12 cellular contexts compared by ENCODE assay signal in genomic region chr6:158571826-158572652, GRCh38. TPM values are rescaled to one million over a fixed set of nuclear protein-coding genes. Genes with fewer than 3 reads are reported as not detected.
A peak's percentile ranks its signal among the peaks of the same experiment; 100 is the strongest.
DNase-seq lines count a peak whose midpoint lies in the region; ATAC-seq, FAIRE-seq and TF ChIP-seq lines count a peak whose summit lies in the region.
"Had no signal": no experiment of that assay in that cellular context is flagged by ENCODE, and none has a peak within 500 bp of the region (broad histone marks: within the 10 kb centered on the region; RNA-seq: fewer than 3 reads in every experiment).

No MANE protein-coding gene starts in this region.

- ATAC-seq in stimulated activated effector memory CD8-positive, alpha-beta T cell treated with anti-CD3 and anti-CD28 coated beads, Interleukin-12 subunit alpha, Interleukin-12 subunit beta, amount 100 ng/mL, for 72 hours = peak; percentile 88
- no peak for ATAC-seq in GM21576 (IDR thresholded peaks at IDR 0.05; ENCODE audit: unreplicated experiment)
- ATAC-seq in HG02678 (IDR thresholded peaks at IDR 0.05; ENCODE audit: unreplicated experiment) = no peak

- CTCF ChIA-PET in activated CD4-positive, alpha-beta T cell treated with anti-CD3 and anti-CD28 coated beads, Interleukin-2, amount 10 ng/mL, durations not matched to agents 7 days and 5 days (lab: Charles Lee) = interaction anchor here (0.5 kb wide), 1 partner anchor 1146 kb away, joined by 3 read pairs; no protein-coding TSS in a partner anchor

- H3K4me1 ChIP-seq in astrocyte (ENCODE audit: insufficient read depth, low read length) = peaks cover 4% of the 10 kb centered on the region
- peaks cover 2 to 3% of the 10 kb centered on the region in 2 donors for H3K4me1 ChIP-seq in kidney (ENCODE audit: control insufficient read depth in 1 of 2, insufficient read depth in 1 of 2, low read depth in 1 of 2, low read length in 2 of 2)

- H3K36me3 Mint-ChIP-seq in activated CD4-positive, alpha-beta T cell treated with anti-CD3 and anti-CD28 coated beads, Interleukin-2, amount 10 ng/mL, durations not matched to agents 7 days and 5 days (ENCODE audit: low read depth) = peaks cover 47% of the 10 kb centered on the region
- peaks cover 15% of the 10 kb centered on the region for H3K36me3 Mint-ChIP-seq in astrocyte (ENCODE audit: low read depth, unreplicated experiment)
- peaks cover 41% of the 10 kb centered on the region for H3K36me3 Mint-ChIP-seq in stimulated activated effector memory CD8-positive, alpha-beta T cell treated with anti-CD3 and anti-CD28 coated beads, Interleukin-12 subunit alpha, Interleukin-12 subunit beta, amount 100 ng/mL, for 72 hours

- H3K79me2 ChIP-seq in astrocyte (ENCODE audit: insufficient read depth, low read length) = peaks cover 72% of the 10 kb centered on the region

- intact Hi-C loops in kidney (cut with DNase I) = no loop called here

- H3K4me1 Mint-ChIP-seq in activated CD4-positive, alpha-beta T cell treated with anti-CD3 and anti-CD28 coated beads, Interleukin-2, amount 10 ng/mL, durations not matched to agents 7 days and 5 days = peaks cover 67% of the 10 kb centered on the region
- peaks cover 11% of the 10 kb centered on the region for H3K4me1 Mint-ChIP-seq in astrocyte (ENCODE audit: low read depth, unreplicated experiment)
- H3K4me1 Mint-ChIP-seq in stimulated activated effector memory CD8-positive, alpha-beta T cell treated with anti-CD3 and anti-CD28 coated beads, Interleukin-12 subunit alpha, Interleukin-12 subunit beta, amount 100 ng/mL, for 72 hours = peaks cover 81% of the 10 kb centered on the region
- H3K4me1 Mint-ChIP-seq: mesothelial cell of epicardium had no signal

- H3K27me3 Mint-ChIP-seq in activated CD4-positive, alpha-beta T cell treated with anti-CD3 and anti-CD28 coated beads, Interleukin-2, amount 10 ng/mL, durations not matched to agents 7 days and 5 days = no peaks in the 10 kb centered on the region
- H3K27me3 Mint-ChIP-seq in astrocyte (ENCODE audit: low read depth, unreplicated experiment) = no peaks in the 10 kb centered on the region

- TF ChIP-seq POLR2A in GM12892 (IDR thresholded peaks at IDR 0.05; ENCODE audit: low read depth, low read length) = no peak

- no peak overlapping the region for H3K4me3 Mint-ChIP-seq in activated CD4-positive, alpha-beta T cell treated with anti-CD3 and anti-CD28 coated beads, Interleukin-2, amount 10 ng/mL, durations not matched to agents 7 days and 5 days
- no peak overlapping the region for H3K4me3 Mint-ChIP-seq in astrocyte (ENCODE audit: unreplicated experiment)
- peak overlapping the region; percentile 70 for H3K4me3 Mint-ChIP-seq in stimulated activated effector memory CD8-positive, alpha-beta T cell treated with anti-CD3 and anti-CD28 coated beads, Interleukin-12 subunit alpha, Interleukin-12 subunit beta, amount 100 ng/mL, for 72 hours
- H3K4me3 Mint-ChIP-seq: mesothelial cell of epicardium had no signal

- H2AFZ ChIP-seq in astrocyte (ENCODE audit: low read depth, low read length) = no peak overlapping the region

- H3K9ac ChIP-seq in astrocyte (ENCODE audit: low read length) = no peak overlapping the region
- no peak overlapping the region for H3K9ac ChIP-seq in kidney (ENCODE audit: low read length in 2 of 2)

- H3K4me3 ChIP-seq in astrocyte (ENCODE audit: insufficient read depth, low read depth, low read length) (no peak overlapping the region), kidney (ENCODE audit: low read length in 2 of 2) (no peak overlapping the region)

- FAIRE-seq in astrocyte (lab: Jason Lieb, UNC) = no peak
- FAIRE-seq in kidney (lab: Jason Lieb, UNC) = no peak
- no peak for FAIRE-seq in GM12892 (lab: Jason Lieb, UNC)

- no peak for DNase-seq in activated CD4-positive, alpha-beta T cell treated with anti-CD3 and anti-CD28 coated beads, Interleukin-2, amount 10 ng/mL, durations not matched to agents 7 days and 5 days
- DNase-seq in activated CD4-positive, alpha-beta T cell treated with anti-CD3 and anti-CD28 coated beads for 4 hours = no peak
- DNase-seq in astrocyte (ENCODE audit: low read depth) (no peak), kidney (peak; percentile 81), GM12892 (ENCODE audit: insufficient read length) (no peak)
- DNase-seq in stimulated activated effector memory CD8-positive, alpha-beta T cell treated with anti-CD3 and anti-CD28 coated beads, Interleukin-12 subunit alpha, Interleukin-12 subunit beta, amount 100 ng/mL, for 72 hours (ENCODE audit: low spot score in 2 of 2) = no peak
- DNase-seq: NCI-H2029 treated with DMSO at 0.1 percent for 48 hours, RPMI8226 had no signal

- peaks cover 90% of the 10 kb centered on the region for H4K20me1 ChIP-seq in astrocyte (ENCODE audit: insufficient read depth, low read length)

- no peak for TF ChIP-seq CTCF in astrocyte (IDR thresholded peaks at IDR 0.05; ENCODE audit: insufficient read depth, low read depth, low read length)
- TF ChIP-seq CTCF in kidney (IDR thresholded peaks at IDR 0.05; ENCODE audit: borderline replicate concordance, extremely low read depth, insufficient read depth) = no peak

- peak overlapping the region; percentile 72 for H3K27ac Mint-ChIP-seq in activated CD4-positive, alpha-beta T cell treated with anti-CD3 and anti-CD28 coated beads, Interleukin-2, amount 10 ng/mL, durations not matched to agents 7 days and 5 days
- H3K27ac Mint-ChIP-seq in astrocyte (ENCODE audit: unreplicated experiment) = peak overlapping the region; percentile 23
- peak overlapping the region; percentile 94 for H3K27ac Mint-ChIP-seq in stimulated activated effector memory CD8-positive, alpha-beta T cell treated with anti-CD3 and anti-CD28 coated beads, Interleukin-12 subunit alpha, Interleukin-12 subunit beta, amount 100 ng/mL, for 72 hours
- H3K27ac Mint-ChIP-seq: mesothelial cell of epicardium had no signal

- H3K9me3 Mint-ChIP-seq in activated CD4-positive, alpha-beta T cell treated with anti-CD3 and anti-CD28 coated beads, Interleukin-2, amount 10 ng/mL, durations not matched to agents 7 days and 5 days = peaks cover under 1% of the 10 kb centered on the region
- no peaks in the 10 kb centered on the region for H3K9me3 Mint-ChIP-seq in astrocyte (ENCODE audit: unreplicated experiment)
- H3K9me3 Mint-ChIP-seq in stimulated activated effector memory CD8-positive, alpha-beta T cell treated with anti-CD3 and anti-CD28 coated beads, Interleukin-12 subunit alpha, Interleukin-12 subunit beta, amount 100 ng/mL, for 72 hours = no peaks in the 10 kb centered on the region

- POLR2A ChIA-PET in activated CD4-positive, alpha-beta T cell treated with anti-CD3 and anti-CD28 coated beads, Interleukin-2, amount 10 ng/mL, durations not matched to agents 7 days and 5 days (lab: Charles Lee) = no interaction called here

- H3K36me3 ChIP-seq in astrocyte (ENCODE audit: insufficient read depth, low read length) (peaks cover 4% of the 10 kb centered on the region), kidney (ENCODE audit: control insufficient read depth in 1 of 2, insufficient read depth in 2 of 2, low read length in 2 of 2) (no peaks in the 10 kb centered on the region)

- H3K4me2 ChIP-seq in astrocyte (ENCODE audit: low read length) = no peak overlapping the region

- H3K27ac ChIP-seq in astrocyte (ENCODE audit: low read depth, low read length) = no peak overlapping the region
- H3K27ac ChIP-seq in kidney (ENCODE audit: low read depth in 2 of 2, low read length in 2 of 2) = no peak overlapping the region
- H3K27ac ChIP-seq: 22Rv1 had no signal

- no peaks in the 10 kb centered on the region for H3K27me3 ChIP-seq in astrocyte (ENCODE audit: insufficient read depth, low read length)

- no peaks in the 10 kb centered on the region for H3K9me3 ChIP-seq in astrocyte (ENCODE audit: insufficient read depth, low read depth, low read length)
- no peaks in the 10 kb centered on the region for H3K9me3 ChIP-seq in kidney (ENCODE audit: control insufficient read depth in 1 of 2, low read length in 2 of 2)

RNA-seq across cellular contexts. Expression of gene TMEM181, which starts 12.1 kb away (rescaled TPM):
- total RNA-seq in activated CD4-positive, alpha-beta T cell treated with anti-CD3 and anti-CD28 coated beads, Interleukin-2, amount 10 ng/mL, durations not matched to agents 7 days and 5 days = 10 to 100 TPM; 16.9 to 17.6 TPM
- total RNA-seq in astrocyte (31.0 and 33.3 TPM in 2 replicates), kidney (19.9 TPM)
- 6.9 TPM for polyA plus RNA-seq in kidney (ENCODE audit: insufficient read depth, low read depth, low replicate concordance)
- 6.9 TPM for polyA plus RNA-seq in GM12892 (2012; ENCODE audit: missing spikeins)

Comparison
In these comparisons a context has a peak if more than half of its experiments do, and no peak if none do; other contexts are left out.
1. H3K27ac Mint-ChIP-seq: peak in every context shown above with its lines; median percentile 94 in stimulated activated effector memory CD8-positive, alpha-beta T cell treated with anti-CD3 and anti-CD28 coated beads, Interleukin-12 subunit alpha, Interleukin-12 subunit beta, amount 100 ng/mL, for 72 hours; 72 in activated CD4-positive, alpha-beta T cell treated with anti-CD3 and anti-CD28 coated beads, Interleukin-2, amount 10 ng/mL, durations not matched to agents 7 days and 5 days; 23 in astrocyte.